In genomic region chr17:82058230-82058854, GRCh38 we compare ENCODE assay signal across 2 cellular contexts.
TF ChIP-seq lines count a peak whose summit lies in the region.

No MANE protein-coding gene starts in this region.

TF ChIP-seq in GM23338, 12 proteins besides CTCF, POLR2A, EP300 and RAD21:
- TF ChIP-seq REST (IDR thresholded peaks at IDR 0.05; ENCODE audit: unreplicated experiment): no peak
- no peak for TF ChIP-seq JUNB (IDR thresholded peaks at IDR 0.05; ENCODE audit: unreplicated experiment)
- no peak for TF ChIP-seq ZNF462 (CRISPR knock-in tag; IDR thresholded peaks at IDR 0.05)
- TF ChIP-seq CREB1 (CRISPR knock-in tag; IDR thresholded peaks at IDR 0.05; ENCODE audit: low read depth): no peak
- no peak for TF ChIP-seq STAT1 (IDR thresholded peaks at IDR 0.05; ENCODE audit: unreplicated experiment)
- no peak for TF ChIP-seq POLR2AphosphoS5 (IDR thresholded peaks at IDR 0.05; ENCODE audit: low read depth)
- TF ChIP-seq EZH2 (IDR thresholded peaks at IDR 0.05; ENCODE audit: low read depth, unreplicated experiment): no peak
- TF ChIP-seq ZNF114 (CRISPR knock-in tag; IDR thresholded peaks at IDR 0.05): no peak
- TF ChIP-seq NANOG (IDR thresholded peaks at IDR 0.05; ENCODE audit: borderline replicate concordance): no peak
- TF ChIP-seq, protein P1, sequence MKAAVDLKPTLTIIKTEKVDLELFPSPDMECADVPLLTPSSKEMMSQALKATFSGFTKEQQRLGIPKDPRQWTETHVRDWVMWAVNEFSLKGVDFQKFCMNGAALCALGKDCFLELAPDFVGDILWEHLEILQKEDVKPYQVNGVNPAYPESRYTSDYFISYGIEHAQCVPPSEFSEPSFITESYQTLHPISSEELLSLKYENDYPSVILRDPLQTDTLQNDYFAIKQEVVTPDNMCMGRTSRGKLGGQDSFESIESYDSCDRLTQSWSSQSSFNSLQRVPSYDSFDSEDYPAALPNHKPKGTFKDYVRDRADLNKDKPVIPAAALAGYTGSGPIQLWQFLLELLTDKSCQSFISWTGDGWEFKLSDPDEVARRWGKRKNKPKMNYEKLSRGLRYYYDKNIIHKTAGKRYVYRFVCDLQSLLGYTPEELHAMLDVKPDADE (IDR thresholded peaks at IDR 0.05): no peak
- no peak for TF ChIP-seq EZH2phosphoT487 (IDR thresholded peaks at IDR 0.05; ENCODE audit: unreplicated experiment)
- TF ChIP-seq ZNF331 (CRISPR knock-in tag; IDR thresholded peaks at IDR 0.05; ENCODE audit: low read depth): no peak
TF ChIP-seq in GM23338: peak in this region for 0.

TF ChIP-seq in WTC11, 78 proteins besides CTCF, POLR2A, EP300 and RAD21:
- TF ChIP-seq, protein P2, sequence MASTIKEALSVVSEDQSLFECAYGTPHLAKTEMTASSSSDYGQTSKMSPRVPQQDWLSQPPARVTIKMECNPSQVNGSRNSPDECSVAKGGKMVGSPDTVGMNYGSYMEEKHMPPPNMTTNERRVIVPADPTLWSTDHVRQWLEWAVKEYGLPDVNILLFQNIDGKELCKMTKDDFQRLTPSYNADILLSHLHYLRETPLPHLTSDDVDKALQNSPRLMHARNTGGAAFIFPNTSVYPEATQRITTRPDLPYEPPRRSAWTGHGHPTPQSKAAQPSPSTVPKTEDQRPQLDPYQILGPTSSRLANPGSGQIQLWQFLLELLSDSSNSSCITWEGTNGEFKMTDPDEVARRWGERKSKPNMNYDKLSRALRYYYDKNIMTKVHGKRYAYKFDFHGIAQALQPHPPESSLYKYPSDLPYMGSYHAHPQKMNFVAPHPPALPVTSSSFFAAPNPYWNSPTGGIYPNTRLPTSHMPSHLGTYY (CRISPR knock-in tag; IDR thresholded peaks at IDR 0.05): no peak
